Comparison of ENCODE assay signal across 1 cellular context in genomic region chr15:59279023-59279422, GRCh38.
TF ChIP-seq lines count a peak whose summit lies in the region.

No MANE protein-coding gene starts in this region.

TF ChIP-seq in HepG2, 621 proteins besides CTCF, POLR2A, EP300 and RAD21 (continued from another document):
- TF ChIP-seq MNT (IDR thresholded peaks at IDR 0.05): no peak
- TF ChIP-seq MAF1 (CRISPR knock-in tag; IDR thresholded peaks at IDR 0.05; ENCODE audit: borderline replicate concordance): no peak
- TF ChIP-seq HNF4A (CRISPR knock-in tag; IDR thresholded peaks at IDR 0.05): peak; percentile 22; the same call in 1 of the 2 replicates
- TF ChIP-seq ZNF7 (CRISPR knock-in tag; IDR thresholded peaks at IDR 0.05): peak; percentile 96
- TF ChIP-seq KLF13 (CRISPR knock-in tag; IDR thresholded peaks at IDR 0.05): no peak
- no peak for TF ChIP-seq ZNF678 (CRISPR knock-in tag; IDR thresholded peaks at IDR 0.05)
- no peak for TF ChIP-seq ZNF543 (CRISPR knock-in tag; IDR thresholded peaks at IDR 0.05)
- TF ChIP-seq ZNF235 (CRISPR knock-in tag; IDR thresholded peaks at IDR 0.05; ENCODE audit: borderline replicate concordance): no peak
- TF ChIP-seq ZNF337 (CRISPR knock-in tag; IDR thresholded peaks at IDR 0.05; ENCODE audit: borderline replicate concordance, low read depth): no peak
- no peak for TF ChIP-seq CENPX (CRISPR knock-in tag; IDR thresholded peaks at IDR 0.05)
